ENCODE assay signal across 15 cellular contexts in the genomic region with DNA sequence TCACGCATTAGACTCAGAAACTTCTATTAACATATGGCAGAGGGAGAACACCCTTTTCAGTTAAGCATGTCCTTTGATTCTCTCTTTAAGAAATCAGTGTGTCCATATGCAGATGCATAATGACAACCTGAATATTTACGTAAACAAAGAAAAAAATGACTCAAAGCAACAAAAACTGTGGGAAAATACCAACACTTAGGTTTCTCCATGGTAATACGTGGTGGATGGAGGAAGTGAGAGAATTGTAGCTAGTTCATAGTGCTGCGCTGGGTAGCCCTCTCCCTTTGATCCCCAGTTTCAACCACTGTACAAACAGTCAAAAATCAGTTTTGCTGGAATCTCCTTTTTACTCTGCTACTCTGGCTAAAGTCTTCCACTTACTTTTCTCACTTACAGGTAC. TPM values are rescaled to one million over a fixed set of nuclear protein-coding genes. Genes with fewer than 3 reads are reported as not detected.
DNase-seq lines count a peak whose midpoint lies in the region; ATAC-seq and TF ChIP-seq lines count a peak whose summit lies in the region.
"Had no signal": no experiment of that assay in that cellular context is flagged by ENCODE, and none has a peak within 500 bp of the region (broad histone marks: within the 10 kb centered on the region; RNA-seq: fewer than 3 reads in every experiment).

No MANE protein-coding gene starts in this region.

- no peak overlapping the region for H2AFZ ChIP-seq in mesenchymal stem cell (ENCODE audit: low read depth, low read length)

- H2AK5ac ChIP-seq in mesenchymal stem cell (ENCODE audit: low read length, severe bottlenecking): no peak overlapping the region

- H2BK12ac ChIP-seq in mesenchymal stem cell (ENCODE audit: low read length in 2 of 2): no peak overlapping the region

- no peak overlapping the region for H2BK5ac ChIP-seq in mesenchymal stem cell (ENCODE audit: low read depth, low read length, poor library complexity, severe bottlenecking)

- no peak overlapping the region for H3K23ac ChIP-seq in mesenchymal stem cell (ENCODE audit: low read length in 2 of 2)

- TF ChIP-seq CTCF in spleen (IDR thresholded peaks at IDR 0.05 in 8 of 11, conservative IDR thresholded peaks at IDR 0.05 in 3 of 11) (no peak), vagina (IDR thresholded peaks at IDR 0.05) (no peak), body of pancreas (IDR thresholded peaks at IDR 0.05) (no peak)

- no peak for TF ChIP-seq POLR2A in spleen (IDR thresholded peaks at IDR 0.05)
- TF ChIP-seq POLR2A in vagina (IDR thresholded peaks at IDR 0.05): no peak
- TF ChIP-seq POLR2A in body of pancreas (IDR thresholded peaks at IDR 0.05): no peak

- no peak overlapping the region for H2BK120ac ChIP-seq in mesenchymal stem cell (ENCODE audit: low read depth, low read length)

- ATAC-seq in activated T-cell treated with anti-CD3 and anti-CD28 coated beads, Interleukin-2, amount 50 U/mL, for 4 hours: no peak
- no peak for ATAC-seq in body of pancreas
- ATAC-seq: lower lobe of right lung had no signal

- no peak overlapping the region for H3K18ac ChIP-seq in mesenchymal stem cell (ENCODE audit: low read depth in 1 of 2, low read length in 2 of 2)

- no peaks in the 10 kb centered on the region for H3K27me3 Mint-ChIP-seq in activated T-cell treated with anti-CD3 and anti-CD28 coated beads, Interleukin-2, amount 50 U/mL, for 4 hours (ENCODE audit: low read depth)
- peaks cover 3% of the 10 kb centered on the region for H3K27me3 Mint-ChIP-seq in activated naive CD8-positive, alpha-beta T cell treated with anti-CD3 and anti-CD28 coated beads for 36 hours

- no peaks in the 10 kb centered on the region for H3K9me3 ChIP-seq in spleen
- no peaks in the 10 kb centered on the region for H3K9me3 ChIP-seq in vagina
- H3K9me3 ChIP-seq in mesenchymal stem cell (ENCODE audit: control insufficient read depth, low read length): no peaks in the 10 kb centered on the region
- no peaks in the 10 kb centered on the region for H3K9me3 ChIP-seq in body of pancreas
- H3K9me3 ChIP-seq: lower lobe of right lung, ovary, thyroid gland had no signal

- no peak overlapping the region for H4K91ac ChIP-seq in mesenchymal stem cell (ENCODE audit: low read length)

- peak overlapping the region; percentile 88 for H3K4me3 Mint-ChIP-seq in activated T-cell treated with anti-CD3 and anti-CD28 coated beads, Interleukin-2, amount 50 U/mL, for 4 hours
- peak overlapping the region; percentile 32 for H3K4me3 Mint-ChIP-seq in activated naive CD8-positive, alpha-beta T cell treated with anti-CD3 and anti-CD28 coated beads for 36 hours

- no peak overlapping the region for H3K4me2 ChIP-seq in mesenchymal stem cell (ENCODE audit: low read length, poor library complexity, severe bottlenecking)

- peak overlapping the region in 1 of 8 donors; percentile 93 for H3K4me3 ChIP-seq in spleen
- H3K4me3 ChIP-seq in vagina: no peak overlapping the region
- no peak overlapping the region for H3K4me3 ChIP-seq in mesenchymal stem cell (ENCODE audit: insufficient read depth in 1 of 2, low read depth in 1 of 2, low read length in 2 of 2)
- H3K4me3 ChIP-seq in body of pancreas: no peak overlapping the region
- H3K4me3 ChIP-seq: ovary had no signal

- intact Hi-C loops in spleen (cut with DNase I; ENCODE audit: low total_unique reads): loop anchor here (10.0 kb wide), 1 partner anchor 119 kb away; no protein-coding TSS in a partner anchor
- intact Hi-C loops in vagina (cut with DNase I): no loop called here
- intact Hi-C loops in body of pancreas (cut with DNase I): no loop called here

- H3K4me1 ChIP-seq in spleen: peaks cover 9 to 54% (median 27%) of the 10 kb centered on the region in 6 donors
- peaks cover 16% of the 10 kb centered on the region for H3K4me1 ChIP-seq in vagina
- peaks cover 4% of the 10 kb centered on the region for H3K4me1 ChIP-seq in mesenchymal stem cell (ENCODE audit: control insufficient read depth, insufficient read depth, low read depth, low read length)
- H3K4me1 ChIP-seq in body of pancreas: peaks cover 10% of the 10 kb centered on the region

- H3K27ac ChIP-seq in spleen: peak overlapping the region in 6 of 8 donors; percentile 2 to 100 (median 98)
- H3K27ac ChIP-seq in vagina: no peak overlapping the region
- no peak overlapping the region for H3K27ac ChIP-seq in mesenchymal stem cell (ENCODE audit: low read length, poor library complexity, severe bottlenecking)
- peak overlapping the region in 1 of 4 donors; percentile 100 for H3K27ac ChIP-seq in body of pancreas
- H3K27ac ChIP-seq: ovary, RWPE1 had no signal

- no peaks in the 10 kb centered on the region for H3K79me1 ChIP-seq in mesenchymal stem cell (replicated peaks; ENCODE audit: low read length, poor library complexity, severe bottlenecking)

- no peaks in the 10 kb centered on the region for H3K36me3 ChIP-seq in spleen
- no peaks in the 10 kb centered on the region for H3K36me3 ChIP-seq in vagina
- H3K36me3 ChIP-seq in mesenchymal stem cell (ENCODE audit: control insufficient read depth in 1 of 2, insufficient read depth in 2 of 2, low read depth in 1 of 2, low read length in 2 of 2): no peaks in the 10 kb centered on the region
- H3K36me3 ChIP-seq in body of pancreas (replicated peaks in 1 of 2; ENCODE audit: insufficient read depth in 1 of 2, low read depth in 2 of 2): no peaks in the 10 kb centered on the region
- H3K36me3 ChIP-seq: lower lobe of right lung, ovary, thyroid gland had no signal

- no peaks in the 10 kb centered on the region for H3K9me3 Mint-ChIP-seq in activated T-cell treated with anti-CD3 and anti-CD28 coated beads, Interleukin-2, amount 50 U/mL, for 4 hours
- no peaks in the 10 kb centered on the region for H3K9me3 Mint-ChIP-seq in activated naive CD8-positive, alpha-beta T cell treated with anti-CD3 and anti-CD28 coated beads for 36 hours

- H4K8ac ChIP-seq in mesenchymal stem cell (ENCODE audit: low read length): no peak overlapping the region

- peaks cover 20% of the 10 kb centered on the region for H3K4me1 Mint-ChIP-seq in activated T-cell treated with anti-CD3 and anti-CD28 coated beads, Interleukin-2, amount 50 U/mL, for 4 hours (ENCODE audit: low read depth)
- peaks cover 24% of the 10 kb centered on the region for H3K4me1 Mint-ChIP-seq in activated naive CD8-positive, alpha-beta T cell treated with anti-CD3 and anti-CD28 coated beads for 36 hours

- H3K14ac ChIP-seq in mesenchymal stem cell (ENCODE audit: low read length in 2 of 2): no peak overlapping the region

- no peak for DNase-seq in activated T-cell treated with anti-CD3 and anti-CD28 coated beads, Interleukin-2, amount 50 U/mL, for 4 hours
- no peak for DNase-seq in activated T-cell treated with anti-CD3 and anti-CD28 coated beads, Interleukin-2, amount 50 U/mL, for 48 hours
- DNase-seq in NAMALWA (ENCODE audit: low spot score) (peak; percentile 15), spleen (no peak), vagina (ENCODE audit: extremely low spot score in 2 of 2) (no peak), mesenchymal stem cell (no peak), body of pancreas (no peak)
- no peak for DNase-seq in activated naive CD8-positive, alpha-beta T cell treated with anti-CD3 and anti-CD28 coated beads for 36 hours
- DNase-seq: amniotic stem cell, lower lobe of right lung, NCI-H1436, ovary, T-helper 9 cell, thyroid gland had no signal

- no peaks in the 10 kb centered on the region for H3K27me3 ChIP-seq in spleen (replicated peaks in 1 of 7)
- H3K27me3 ChIP-seq in vagina: no peaks in the 10 kb centered on the region
- H3K27me3 ChIP-seq in mesenchymal stem cell (ENCODE audit: control insufficient read depth in 1 of 2, insufficient read depth in 1 of 2, low read length in 2 of 2): no peaks in the 10 kb centered on the region
- H3K27me3 ChIP-seq in body of pancreas: no peaks in the 10 kb centered on the region
- H3K27me3 ChIP-seq: ovary, thyroid gland had no signal

- no peak overlapping the region for H2BK15ac ChIP-seq in mesenchymal stem cell (ENCODE audit: low read depth, poor library complexity, severe bottlenecking)

- no peak overlapping the region for H3K9ac ChIP-seq in mesenchymal stem cell (ENCODE audit: low read length)

- 67 to 76% (median 69%) methylated on average over 4 of the region's 4 CpGs for WGBS in spleen, 5 donors
- 95% methylated on average over 2 of the region's 4 CpGs for WGBS in mesenchymal stem cell
- WGBS in body of pancreas, 2 donors: 87 to 95% methylated on average over 4 of the region's 4 CpGs

- H3K36me3 Mint-ChIP-seq in activated T-cell treated with anti-CD3 and anti-CD28 coated beads, Interleukin-2, amount 50 U/mL, for 4 hours (ENCODE audit: insufficient read depth): no peaks in the 10 kb centered on the region
- H3K36me3 Mint-ChIP-seq in activated naive CD8-positive, alpha-beta T cell treated with anti-CD3 and anti-CD28 coated beads for 36 hours: no peaks in the 10 kb centered on the region

- no peak overlapping the region for H3K27ac Mint-ChIP-seq in activated naive CD8-positive, alpha-beta T cell treated with anti-CD3 and anti-CD28 coated beads for 36 hours

- no peak overlapping the region for H3K4ac ChIP-seq in mesenchymal stem cell (ENCODE audit: low read depth in 1 of 2, low read length in 2 of 2)

RNA-seq across cellular contexts. Expression of gene MAP3K1, which starts 2.0 kb away (rescaled TPM):
- 10 to 100 TPM; 18.2 to 19.1 (median 18.6) TPM for total RNA-seq in activated T-cell treated with anti-CD3 and anti-CD28 coated beads, Interleukin-2, amount 50 U/mL, for 4 hours
- total RNA-seq in activated naive CD8-positive, alpha-beta T cell treated with anti-CD3 and anti-CD28 coated beads for 36 hours: 10 to 100 TPM; 10.1 to 10.6 TPM
- 10 to 100 TPM; 57.3 to 85.4 (median 73.6) TPM for total RNA-seq in spleen
- 10 to 100 TPM; 24.7 to 35.4 (median 27.6) TPM for polyA plus RNA-seq in spleen
- total RNA-seq in vagina: 33.1 TPM
- polyA plus RNA-seq in mesenchymal stem cell (2013, experiment 1 of 2): 11.0 TPM
- polyA plus RNA-seq in mesenchymal stem cell (2013, experiment 2 of 2): 10.8 TPM
- 10 to 100 TPM; 21.4 to 22.6 TPM for total RNA-seq in body of pancreas

Comparison
In these comparisons a context has a peak if more than half of its experiments do, and no peak if none do; other contexts are left out.
1. H3K27ac ChIP-seq: peak in spleen (6 of 8); none in vagina (single experiment) and mesenchymal stem cell (single experiment).